Comparison of ENCODE assay signal across 1 cellular context in genomic region chr11:13315517-13316432, GRCh38.
TF ChIP-seq lines count a peak whose summit lies in the region.

No MANE protein-coding gene starts in this region.

TF ChIP-seq in IMR-90, 13 proteins besides CTCF, POLR2A, EP300 and RAD21:
- TF ChIP-seq MAFK (IDR thresholded peaks at IDR 0.05; ENCODE audit: low read depth, low read length) (no peak), MAZ (IDR thresholded peaks at IDR 0.05; ENCODE audit: borderline replicate concordance, low read depth, low read length) (no peak), ELK1 (IDR thresholded peaks at IDR 0.05; ENCODE audit: borderline replicate concordance, low read depth, low read length) (no peak), MXI1 (IDR thresholded peaks at IDR 0.05; ENCODE audit: borderline replicate concordance, low read depth, low read length) (no peak), RCOR1 (IDR thresholded peaks at IDR 0.05; ENCODE audit: insufficient replicate concordance, low read length) (no peak), SMC3 (IDR thresholded peaks at IDR 0.05; ENCODE audit: low read depth, low read length) (no peak), NFE2L2 (IDR thresholded peaks at IDR 0.05; ENCODE audit: low read depth, low read length) (no peak), BHLHE40 (IDR thresholded peaks at IDR 0.05; ENCODE audit: low read depth, low read length) (no peak), RFX5 (IDR thresholded peaks at IDR 0.05; ENCODE audit: low read depth, low read length) (no peak), CHD1 (IDR thresholded peaks at IDR 0.05; ENCODE audit: low read depth, low read length) (no peak), CEBPB (IDR thresholded peaks at IDR 0.05; ENCODE audit: low read depth, low read length) (no peak), USF2 (IDR thresholded peaks at IDR 0.05; ENCODE audit: low read depth, low read length) (no peak)
TF ChIP-seq in IMR-90: peak in this region for 0.
